In genomic region chr7:23530901-23531793, GRCh38 we compare ENCODE assay signal across 8 cellular contexts. TPM values are rescaled to one million over a fixed set of nuclear protein-coding genes. Genes with fewer than 3 reads are reported as not detected.
DNase-seq lines count a peak whose midpoint lies in the region; ATAC-seq and TF ChIP-seq lines count a peak whose summit lies in the region.

No MANE protein-coding gene starts in this region.

- peak overlapping the region; percentile 67 for H2AFZ ChIP-seq in hepatocyte

- H3K9me2 ChIP-seq in hepatocyte (replicated peaks; ENCODE audit: insufficient read depth) = no peaks in the 10 kb centered on the region

- peaks cover 52% of the 10 kb centered on the region for H4K20me1 ChIP-seq in hepatocyte (ENCODE audit: insufficient read depth, poor library complexity, severe bottlenecking)

- H3K4me2 ChIP-seq in hepatocyte = peak overlapping the region; percentile 83

- peak overlapping the region; percentile 100 for H3K4me3 Mint-ChIP-seq in T-helper 1 cell treated with Interleukin-12 subunit alpha and Interleukin-12 subunit beta and Interleukin-4 antibody, amounts not matched to agents 30 μg/mL and 1 μg/mL, for 36 hours

- peak overlapping the region; percentile 100 for H3K27ac Mint-ChIP-seq in T-helper 1 cell treated with Interleukin-12 subunit alpha and Interleukin-12 subunit beta and Interleukin-4 antibody, amounts not matched to agents 30 μg/mL and 1 μg/mL, for 36 hours

- peaks cover 38% of the 10 kb centered on the region for H3K4me1 Mint-ChIP-seq in T-helper 1 cell treated with Interleukin-12 subunit alpha and Interleukin-12 subunit beta and Interleukin-4 antibody, amounts not matched to agents 30 μg/mL and 1 μg/mL, for 36 hours (ENCODE audit: low read depth)

- H3K36me3 ChIP-seq in ES-I3 (ENCODE audit: insufficient read depth, low read length) = no peaks in the 10 kb centered on the region
- no peaks in the 10 kb centered on the region for H3K36me3 ChIP-seq in hepatocyte (replicated peaks; ENCODE audit: insufficient read depth, low read depth)
- no peaks in the 10 kb centered on the region for H3K36me3 ChIP-seq in rectal smooth muscle tissue (ENCODE audit: control insufficient read depth, insufficient read depth, low read length)

- no peak for TF ChIP-seq CTCF in astrocyte of the cerebellum (IDR thresholded peaks at IDR 0.05; ENCODE audit: low read depth, low read length, missing control alignments)
- TF ChIP-seq CTCF in hepatocyte (IDR thresholded peaks at IDR 0.05; ENCODE audit: poor library complexity) = no peak

- ATAC-seq in GM21825 (IDR thresholded peaks at IDR 0.05; ENCODE audit: unreplicated experiment) = peak; percentile 20

- H3K27me3 ChIP-seq in hepatocyte = no peaks in the 10 kb centered on the region
- H3K27me3 ChIP-seq in rectal smooth muscle tissue (ENCODE audit: control insufficient read depth, insufficient read depth, low read length) = no peaks in the 10 kb centered on the region

- H3K9ac ChIP-seq in ES-I3 (ENCODE audit: low read depth, low read length) (peak overlapping the region; percentile 100), rectal smooth muscle tissue (ENCODE audit: low read length) (peak overlapping the region; percentile 100)

- H3K4me1 ChIP-seq in ES-I3 (ENCODE audit: insufficient read depth, low read length) (peaks cover 12% of the 10 kb centered on the region; the same call in 1 of the 2 replicates), hepatocyte (ENCODE audit: insufficient read depth) (peaks cover 30% of the 10 kb centered on the region), rectal smooth muscle tissue (ENCODE audit: control insufficient read depth, insufficient read depth, low read length) (peaks cover 5% of the 10 kb centered on the region)

- no peaks in the 10 kb centered on the region for H3K9me3 Mint-ChIP-seq in T-helper 1 cell treated with Interleukin-12 subunit alpha and Interleukin-12 subunit beta and Interleukin-4 antibody, amounts not matched to agents 30 μg/mL and 1 μg/mL, for 36 hours

- WGBS in hepatocyte (ENCODE audit: low lambda C conversion rate, missing lambda C conversion rate) = under 1% methylated on average over 56 of the region's 58 CpGs

- no peaks in the 10 kb centered on the region for H3K9me3 ChIP-seq in ES-I3 (ENCODE audit: control insufficient read depth, insufficient read depth, low read length)
- no peaks in the 10 kb centered on the region for H3K9me3 ChIP-seq in hepatocyte (ENCODE audit: low read depth)

- peaks cover 19% of the 10 kb centered on the region for H3K36me3 Mint-ChIP-seq in T-helper 1 cell treated with Interleukin-12 subunit alpha and Interleukin-12 subunit beta and Interleukin-4 antibody, amounts not matched to agents 30 μg/mL and 1 μg/mL, for 36 hours (ENCODE audit: low read depth)

- peak overlapping the region; percentile 100 for H3K27ac ChIP-seq in hepatocyte
- peak overlapping the region; percentile 99 for H3K27ac ChIP-seq in rectal smooth muscle tissue (ENCODE audit: low read depth, low read length)

- H3K79me2 ChIP-seq in hepatocyte = peaks cover 56% of the 10 kb centered on the region

- in situ Hi-C loops in astrocyte of the cerebellum (cut with HindIII; ENCODE audit: low sequenced_read_pairs) = no loop called here

- no peaks in the 10 kb centered on the region for H3K27me3 Mint-ChIP-seq in T-helper 1 cell treated with Interleukin-12 subunit alpha and Interleukin-12 subunit beta and Interleukin-4 antibody, amounts not matched to agents 30 μg/mL and 1 μg/mL, for 36 hours (ENCODE audit: low read depth)

- H3K4me3 ChIP-seq in astrocyte of the cerebellum (ENCODE audit: low read depth, low read length) = peak overlapping the region; percentile 99
- peak overlapping the region; percentile 94 for H3K4me3 ChIP-seq in hepatocyte
- H3K4me3 ChIP-seq in rectal smooth muscle tissue (ENCODE audit: low read length) = peak overlapping the region; percentile 99

- DNase-seq in Kasumi-1 (lab: John Stamatoyannopoulos, UW) = peak; percentile 51 to 68
- peak; percentile 27 for DNase-seq in astrocyte of the cerebellum (ENCODE audit: low read depth)
- peak; percentile 79 for DNase-seq in hepatocyte (ENCODE audit: low spot score)
- no peak for DNase-seq in NCI-H128 (lab: John Stamatoyannopoulos, UW; ENCODE audit: unreplicated experiment)

RNA-seq across cellular contexts. Expression of gene TRA2A, which starts 0.6 kb away (rescaled TPM):
- total RNA-seq in hepatocyte = 41.0 and 57.2 TPM in 2 replicates
- polyA plus RNA-seq in hepatocyte = 55.4 and 57.1 TPM in 2 replicates
